9 cellular contexts compared by ENCODE assay signal in the genomic region with DNA sequence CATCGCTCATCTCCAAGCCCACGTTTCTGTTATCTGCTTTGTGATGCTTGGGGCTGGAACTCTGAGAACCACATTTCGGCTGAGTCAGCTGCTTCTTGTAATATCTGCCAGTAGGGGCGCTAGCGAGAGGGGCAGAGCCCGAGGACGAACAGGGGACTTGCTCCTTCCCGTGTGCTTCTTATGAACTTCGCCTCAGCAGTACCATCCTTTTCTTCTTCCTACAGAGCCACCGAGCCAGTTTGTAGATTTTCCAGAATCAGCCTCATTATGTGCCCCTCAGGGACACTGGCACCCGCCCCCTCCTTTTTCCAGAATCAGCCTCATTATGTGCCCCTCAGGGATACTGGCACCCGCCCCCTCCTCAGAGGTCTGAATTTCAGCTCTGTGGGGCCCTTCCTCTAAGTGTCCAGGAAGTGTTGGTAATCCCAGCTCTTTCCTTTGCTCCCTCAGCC.
DNase-seq lines count a peak whose midpoint lies in the region; ATAC-seq and TF ChIP-seq lines count a peak whose summit lies in the region.
"Had no signal": no experiment of that assay in that cellular context is flagged by ENCODE, and none has a peak within 500 bp of the region (broad histone marks: within the 10 kb centered on the region; RNA-seq: fewer than 3 reads in every experiment).

No MANE protein-coding gene starts in this region.

- no peaks in the 10 kb centered on the region for H3K9me3 ChIP-seq in AG04450 (ENCODE audit: control insufficient read depth, insufficient read depth, low read length)

- ATAC-seq in GM18505 (IDR thresholded peaks at IDR 0.05; ENCODE audit: unreplicated experiment) (peak; percentile 70), HG02973 (IDR thresholded peaks at IDR 0.05; ENCODE audit: unreplicated experiment) (peak; percentile 81), foreskin keratinocyte (peak; percentile 90)

- POLR2A ChIA-PET in AG04450 (lab: Yijun Ruan, JAX) = no interaction called here

- no peaks in the 10 kb centered on the region for H3K4me1 ChIP-seq in foreskin keratinocyte

- H3K27me3 ChIP-seq in AG04450 (ENCODE audit: control insufficient read depth, insufficient read depth, low read length) (no peaks in the 10 kb centered on the region), foreskin keratinocyte (peaks cover 3% of the 10 kb centered on the region)

- DNase-seq in AG04450 (ENCODE audit: low read depth, low spot score) (peak; percentile 8), NOMO-1 treated with dmso at 0.1 percent for 144 hours (lab: John Stamatoyannopoulos, UW; ENCODE audit: unreplicated experiment) (peak; percentile 32), activated T-cell treated with anti-CD3 and anti-CD28 coated beads for 1 hour (ENCODE audit: low read depth) (peak; percentile 28), foreskin keratinocyte (peak; percentile 14 to 37), pulmonary artery endothelial cell (ENCODE audit: low read depth, low spot score) (peak; percentile 7), mesenteric fat pad (ENCODE audit: low spot score) (no peak)

- CTCF ChIA-PET in AG04450 (lab: Charles Lee) = interaction anchor here (0.6 to 1.6 kb wide), 13 partner anchors 8 to 575 kb away, joined by 3 to 8 read pairs (median 4); no protein-coding TSS in a partner anchor

- no peak overlapping the region for H3K4me3 ChIP-seq in AG04450 (ENCODE audit: low read depth, low read length)
- H3K4me3 ChIP-seq: skin epidermis had no signal

- no peak for TF ChIP-seq POLR2A in GM18505 (IDR thresholded peaks at IDR 0.05; ENCODE audit: borderline replicate concordance, extremely low read depth, insufficient read depth, insufficient read length)

- no peak overlapping the region for H3K27ac ChIP-seq in AG04450 (ENCODE audit: low read depth, low read length)
- H3K27ac ChIP-seq in foreskin keratinocyte = no peak overlapping the region
- H3K27ac ChIP-seq: skin epidermis had no signal

- TF ChIP-seq CTCF in AG04450 (IDR thresholded peaks at IDR 0.05; ENCODE audit: low read depth, low read length) (peak; percentile 70), foreskin keratinocyte (conservative IDR thresholded peaks at IDR 0.05) (peak; percentile 74)
